In the genomic region with DNA sequence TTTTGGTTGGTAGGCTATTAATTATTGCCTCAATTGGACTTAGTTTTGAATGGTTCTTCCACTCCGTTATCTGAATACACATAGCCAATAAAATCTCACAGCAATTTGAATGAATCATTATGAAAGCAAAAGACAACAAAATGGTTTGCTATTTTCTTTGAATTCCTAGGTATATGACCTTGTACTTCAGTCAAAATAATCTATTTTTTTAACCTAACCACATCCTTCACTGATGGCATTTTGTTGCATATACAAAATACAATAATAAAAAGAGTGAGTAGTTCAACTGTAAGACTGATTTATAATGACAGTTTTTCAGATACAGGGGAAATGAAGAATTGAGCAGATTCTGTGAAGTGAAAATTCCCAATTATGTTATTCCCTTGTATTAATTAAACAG, we compare ENCODE assay signal across 21 cellular contexts.
"Had no signal": no experiment of that assay in that cellular context is flagged by ENCODE, and none has a peak within 500 bp of the region (broad histone marks: within the 10 kb centered on the region; RNA-seq: fewer than 3 reads in every experiment).

No MANE protein-coding gene starts in this region.

- H3K27me3 ChIP-seq: gastrocnemius medialis, heart left ventricle, ovary, right lobe of liver, spleen, testis, upper lobe of left lung had no signal

- H3K4me3 Mint-ChIP-seq: activated CD4-positive, alpha-beta memory T cell treated with anti-CD3 and anti-CD28 coated beads, Interleukin-2, amount 10 ng/mL, durations not matched to agents 7 days and 5 days; activated naive CD4-positive, alpha-beta T cell treated with anti-CD3 and anti-CD28 coated beads, Interleukin-2, amount 10 ng/mL, durations not matched to agents 7 days and 5 days; activated T-cell treated with anti-CD3 and anti-CD28 coated beads, Interleukin-2, amount 50 U/mL, for 24 hours; effector memory CD8-positive, alpha-beta T cell; immature natural killer cell; neural crest cell; stimulated activated naive CD8-positive, alpha-beta T cell treated with anti-CD3 and anti-CD28 coated beads, Interleukin-15, amount 100 ng/mL, for 72 hours; T-helper 1 cell treated with Interleukin-12 subunit alpha and Interleukin-12 subunit beta and Interleukin-4 antibody, amounts not matched to agents 30 μg/mL and 1 μg/mL, for 36 hours had no signal

- H3K9me3 ChIP-seq: gastrocnemius medialis, ovary, right lobe of liver, testis had no signal

- H3K27ac ChIP-seq: epithelial cell of prostate, gastrocnemius medialis, heart left ventricle, ovary, right lobe of liver, spleen, testis, upper lobe of left lung had no signal

- DNase-seq: activated CD4-positive, alpha-beta memory T cell treated with anti-CD3 and anti-CD28 coated beads, Interleukin-2, amount 10 ng/mL, durations not matched to agents 7 days and 5 days; activated CD4-positive, alpha-beta T cell treated with anti-CD3 and anti-CD28 coated beads for 4 hours; activated naive CD4-positive, alpha-beta T cell treated with anti-CD3 and anti-CD28 coated beads, Interleukin-2, amount 10 ng/mL, durations not matched to agents 7 days and 5 days; activated T-cell treated with anti-CD3 and anti-CD28 coated beads, Interleukin-2, amount 50 U/mL, for 24 hours; central memory CD4-positive, alpha-beta T cell; effector memory CD8-positive, alpha-beta T cell; gastrocnemius medialis; heart left ventricle; immature natural killer cell; left colon; midbrain; ovary; right lobe of liver; spleen; stimulated activated naive CD8-positive, alpha-beta T cell treated with anti-CD3 and anti-CD28 coated beads, Interleukin-15, amount 100 ng/mL, for 72 hours; testis; upper lobe of left lung had no signal

- H3K36me3 Mint-ChIP-seq: activated naive CD4-positive, alpha-beta T cell treated with anti-CD3 and anti-CD28 coated beads, Interleukin-2, amount 10 ng/mL, durations not matched to agents 7 days and 5 days had no signal

- H3K27me3 Mint-ChIP-seq: activated CD4-positive, alpha-beta memory T cell treated with anti-CD3 and anti-CD28 coated beads, Interleukin-2, amount 10 ng/mL, durations not matched to agents 7 days and 5 days; activated naive CD4-positive, alpha-beta T cell treated with anti-CD3 and anti-CD28 coated beads, Interleukin-2, amount 10 ng/mL, durations not matched to agents 7 days and 5 days; activated T-cell treated with anti-CD3 and anti-CD28 coated beads, Interleukin-2, amount 50 U/mL, for 24 hours; effector memory CD8-positive, alpha-beta T cell; stimulated activated naive CD8-positive, alpha-beta T cell treated with anti-CD3 and anti-CD28 coated beads, Interleukin-15, amount 100 ng/mL, for 72 hours had no signal

- H3K4me3 ChIP-seq: gastrocnemius medialis, heart left ventricle, lung, ovary, right lobe of liver, spleen, testis, upper lobe of left lung had no signal

- H3K27ac Mint-ChIP-seq: activated CD4-positive, alpha-beta memory T cell treated with anti-CD3 and anti-CD28 coated beads, Interleukin-2, amount 10 ng/mL, durations not matched to agents 7 days and 5 days; activated naive CD4-positive, alpha-beta T cell treated with anti-CD3 and anti-CD28 coated beads, Interleukin-2, amount 10 ng/mL, durations not matched to agents 7 days and 5 days; activated T-cell treated with anti-CD3 and anti-CD28 coated beads, Interleukin-2, amount 50 U/mL, for 24 hours; effector memory CD8-positive, alpha-beta T cell; immature natural killer cell; stimulated activated naive CD8-positive, alpha-beta T cell treated with anti-CD3 and anti-CD28 coated beads, Interleukin-15, amount 100 ng/mL, for 72 hours; T-helper 1 cell treated with Interleukin-12 subunit alpha and Interleukin-12 subunit beta and Interleukin-4 antibody, amounts not matched to agents 30 μg/mL and 1 μg/mL, for 36 hours had no signal

- H3K36me3 ChIP-seq: gastrocnemius medialis, heart left ventricle, ovary, right lobe of liver, spleen, upper lobe of left lung had no signal

- H3K9me3 Mint-ChIP-seq: stimulated activated naive CD8-positive, alpha-beta T cell treated with anti-CD3 and anti-CD28 coated beads, Interleukin-15, amount 100 ng/mL, for 72 hours had no signal

- H3K4me1 ChIP-seq: gastrocnemius medialis, heart left ventricle, spleen, testis, upper lobe of left lung had no signal

- H3K4me1 Mint-ChIP-seq: activated CD4-positive, alpha-beta memory T cell treated with anti-CD3 and anti-CD28 coated beads, Interleukin-2, amount 10 ng/mL, durations not matched to agents 7 days and 5 days; activated naive CD4-positive, alpha-beta T cell treated with anti-CD3 and anti-CD28 coated beads, Interleukin-2, amount 10 ng/mL, durations not matched to agents 7 days and 5 days; immature natural killer cell; neural crest cell; stimulated activated naive CD8-positive, alpha-beta T cell treated with anti-CD3 and anti-CD28 coated beads, Interleukin-15, amount 100 ng/mL, for 72 hours had no signal
